Comparison of ENCODE assay signal across 1 cellular context in the genomic region with DNA sequence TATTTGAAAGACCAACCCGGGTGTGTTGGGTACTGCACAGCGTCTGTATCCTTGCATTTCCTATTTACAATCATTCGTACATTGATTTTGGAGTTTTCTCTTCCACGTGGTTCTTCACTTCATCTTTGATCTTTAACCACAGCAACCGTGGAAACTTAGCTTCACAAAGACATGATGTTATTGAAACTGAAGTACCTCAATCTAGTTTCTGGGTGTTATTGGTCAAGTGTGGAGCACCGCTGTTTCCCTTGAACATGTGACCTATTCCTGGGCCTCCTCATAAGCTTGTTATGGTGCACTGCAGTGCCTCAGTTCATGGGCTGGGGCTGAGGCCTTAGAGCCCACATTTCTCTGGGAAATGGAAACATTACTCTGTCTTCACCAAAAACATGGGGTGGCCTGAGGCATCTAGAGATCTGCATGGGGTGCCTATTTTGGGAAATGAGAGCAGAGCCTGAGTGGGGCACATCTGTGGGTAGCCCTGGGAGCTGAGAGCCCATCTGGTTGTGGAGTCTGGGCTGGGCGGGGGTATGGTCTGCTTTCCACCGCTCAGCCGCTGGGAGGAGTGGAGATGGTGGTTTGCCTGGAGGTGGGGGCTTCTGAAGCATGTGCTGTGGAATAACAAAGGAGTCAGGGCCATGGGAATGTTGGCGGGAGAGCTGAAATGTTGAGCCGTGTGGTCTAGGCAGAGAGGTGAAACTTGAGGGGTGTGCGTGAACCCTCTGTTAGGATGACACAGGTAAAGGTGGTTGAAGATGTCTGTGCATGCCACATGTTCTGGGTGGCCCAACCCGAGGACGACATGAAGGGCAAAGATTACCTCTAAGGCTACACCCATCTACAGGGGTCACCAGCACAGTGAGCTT.
TF ChIP-seq lines count a peak whose summit lies in the region.

No MANE protein-coding gene starts in this region.

TF ChIP-seq in GM12878, 131 proteins besides CTCF, POLR2A, EP300 and RAD21 (continued from another document):
- TF ChIP-seq, protein P1, sequence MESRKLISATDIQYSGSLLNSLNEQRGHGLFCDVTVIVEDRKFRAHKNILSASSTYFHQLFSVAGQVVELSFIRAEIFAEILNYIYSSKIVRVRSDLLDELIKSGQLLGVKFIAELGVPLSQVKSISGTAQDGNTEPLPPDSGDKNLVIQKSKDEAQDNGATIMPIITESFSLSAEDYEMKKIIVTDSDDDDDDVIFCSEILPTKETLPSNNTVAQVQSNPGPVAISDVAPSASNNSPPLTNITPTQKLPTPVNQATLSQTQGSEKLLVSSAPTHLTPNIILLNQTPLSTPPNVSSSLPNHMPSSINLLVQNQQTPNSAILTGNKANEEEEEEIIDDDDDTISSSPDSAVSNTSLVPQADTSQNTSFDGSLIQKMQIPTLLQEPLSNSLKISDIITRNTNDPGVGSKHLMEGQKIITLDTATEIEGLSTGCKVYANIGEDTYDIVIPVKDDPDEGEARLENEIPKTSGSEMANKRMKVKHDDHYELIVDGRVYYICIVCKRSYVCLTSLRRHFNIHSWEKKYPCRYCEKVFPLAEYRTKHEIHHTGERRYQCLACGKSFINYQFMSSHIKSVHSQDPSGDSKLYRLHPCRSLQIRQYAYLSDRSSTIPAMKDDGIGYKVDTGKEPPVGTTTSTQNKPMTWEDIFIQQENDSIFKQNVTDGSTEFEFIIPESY (IDR thresholded peaks at IDR 0.05), result no peak
- TF ChIP-seq SREBF1 (IDR thresholded peaks at IDR 0.05; ENCODE audit: low read length), result no peak
- no peak for TF ChIP-seq CEBPZ (IDR thresholded peaks at IDR 0.05; ENCODE audit: low read depth, low read length)
- TF ChIP-seq SMC3 (IDR thresholded peaks at IDR 0.05; ENCODE audit: borderline replicate concordance, low read length), result no peak
- TF ChIP-seq HDGF (IDR thresholded peaks at IDR 0.05), result no peak
- TF ChIP-seq TCF3 (IDR thresholded peaks at IDR 0.05; ENCODE audit: borderline replicate concordance, insufficient read depth, low read depth, low read length), result no peak
- TF ChIP-seq RAD51 (IDR thresholded peaks at IDR 0.05), result no peak; the same call in 1 of the 2 replicates
- 0 out of 2 replicates have a peak, but pooled peaks have one; percentile 42 for TF ChIP-seq EED (IDR thresholded peaks at IDR 0.05; ENCODE audit: low read depth)
- TF ChIP-seq CREM (IDR thresholded peaks at IDR 0.05; ENCODE audit: low read depth), result no peak
- no peak for TF ChIP-seq DPF2 (IDR thresholded peaks at IDR 0.05)
- TF ChIP-seq LARP7 (IDR thresholded peaks at IDR 0.05), result no peak
- peak; percentile 33; the same call in 1 of the 2 replicates for TF ChIP-seq ZNF687 (IDR thresholded peaks at IDR 0.05)
